In the genomic region with DNA sequence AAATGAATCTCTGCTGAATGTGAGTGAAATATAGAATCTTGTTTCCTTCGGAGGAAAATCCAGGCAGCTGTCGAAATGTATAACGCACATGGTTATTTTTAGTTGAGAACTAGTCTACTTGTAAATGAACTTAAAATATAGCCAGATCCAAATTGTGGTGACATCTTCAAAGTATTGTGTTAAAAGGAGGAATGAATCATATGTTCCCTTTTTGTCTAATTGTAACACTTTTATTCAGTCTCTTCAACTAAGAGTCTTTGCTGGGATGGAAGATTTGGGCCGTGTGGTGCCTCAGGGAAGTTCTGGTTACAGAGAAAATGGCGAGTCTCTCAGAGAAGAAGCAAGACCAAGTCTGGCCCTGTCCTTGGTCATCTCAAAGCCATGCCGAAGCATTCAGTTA, we compare ENCODE assay signal across 26 cellular contexts.
"Had no signal": no experiment of that assay in that cellular context is flagged by ENCODE, and none has a peak within 500 bp of the region (broad histone marks: within the 10 kb centered on the region; RNA-seq: fewer than 3 reads in every experiment).

No MANE protein-coding gene starts in this region.

- H3K4me3 ChIP-seq: adrenal gland, ascending aorta, colonic mucosa, esophagus muscularis mucosa, gastrocnemius medialis, heart left ventricle had no signal

- H3K9me3 ChIP-seq: adrenal gland, ascending aorta, colonic mucosa, esophagus muscularis mucosa, gastrocnemius medialis, heart left ventricle had no signal

- H3K4me1 ChIP-seq: adrenal gland, ascending aorta, colonic mucosa, esophagus muscularis mucosa, foreskin keratinocyte, gastrocnemius medialis, heart left ventricle had no signal

- DNase-seq: activated CD4-positive, alpha-beta memory T cell treated with anti-CD3 and anti-CD28 coated beads for 36 hours; activated CD4-positive, alpha-beta T cell treated with anti-CD3 and anti-CD28 coated beads for 36 hours; activated CD4-positive, alpha-beta T cell treated with anti-CD3 and anti-CD28 coated beads, Interleukin-2, amount 10 ng/mL, durations not matched to agents 24 days and 14 days; activated CD4-positive, CD25-positive, alpha-beta regulatory T cell; activated CD4-positive, CD25-positive, alpha-beta regulatory T cell treated with anti-CD3 and anti-CD28 coated beads, Interleukin-2, amount 50 U/mL, for 72 hours; activated CD8-positive, alpha-beta memory T cell treated with anti-CD3 and anti-CD28 coated beads, Interleukin-2, amount 10 ng/mL, durations not matched to agents 7 days and 5 days; activated CD8-positive, alpha-beta memory T cell treated with anti-CD3 and anti-CD28 coated beads, Interleukin-2, amount 50 U/mL, for 4 hours; activated CD8-positive, alpha-beta T cell treated with anti-CD3 and anti-CD28 coated beads, Interleukin-2, amount 10 ng/mL, durations not matched to agents 7 days and 5 days; activated effector memory CD4-positive, alpha-beta T cell treated with anti-CD3 and anti-CD28 coated beads, Interleukin-2, amount 50 U/mL, for 16 hours; activated naive CD4-positive, alpha-beta T cell treated with anti-CD3 and anti-CD28 coated beads for 36 hours; activated naive CD8-positive, alpha-beta T cell treated with anti-CD3 and anti-CD28 coated beads for 36 hours; activated naive CD8-positive, alpha-beta T cell treated with anti-CD3 and anti-CD28 coated beads, Interleukin-2, amount 50 U/mL, for 24 hours; activated T-cell treated with anti-CD3 and anti-CD28 coated beads, Interleukin-2, amount 50 U/mL, for 1 hour; activated T-cell treated with anti-CD3 and anti-CD28 coated beads, Interleukin-2, amount 50 U/mL, for 48 hours; adrenal gland; brain microvascular endothelial cell; colonic mucosa; effector memory CD8-positive, alpha-beta T cell; erythroblast; foreskin keratinocyte; gastrocnemius medialis; glutamatergic neuron; heart left ventricle; T-helper 2 cell had no signal

- H3K36me3 ChIP-seq: adrenal gland, ascending aorta, brain microvascular endothelial cell, colonic mucosa, esophagus muscularis mucosa, gastrocnemius medialis, heart left ventricle had no signal

- H3K27me3 ChIP-seq: adrenal gland, ascending aorta, colonic mucosa, esophagus muscularis mucosa, gastrocnemius medialis had no signal

- ATAC-seq: activated CD4-positive, alpha-beta T cell treated with anti-CD3 and anti-CD28 coated beads for 36 hours; activated CD8-positive, alpha-beta memory T cell treated with anti-CD3 and anti-CD28 coated beads, Interleukin-2, amount 10 ng/mL, durations not matched to agents 7 days and 5 days; activated CD8-positive, alpha-beta T cell treated with anti-CD3 and anti-CD28 coated beads, Interleukin-2, amount 10 ng/mL, durations not matched to agents 7 days and 5 days; activated naive CD8-positive, alpha-beta T cell treated with anti-CD3 and anti-CD28 coated beads, Interleukin-2, amount 50 U/mL, for 24 hours; effector memory CD8-positive, alpha-beta T cell; foreskin keratinocyte; gastrocnemius medialis; heart left ventricle had no signal

- H3K27ac ChIP-seq: adrenal gland, ascending aorta, brain microvascular endothelial cell, colonic mucosa, esophagus muscularis mucosa, foreskin keratinocyte, gastrocnemius medialis, heart left ventricle had no signal
